Comparison of ENCODE assay signal across 13 cellular contexts in the genomic region with DNA sequence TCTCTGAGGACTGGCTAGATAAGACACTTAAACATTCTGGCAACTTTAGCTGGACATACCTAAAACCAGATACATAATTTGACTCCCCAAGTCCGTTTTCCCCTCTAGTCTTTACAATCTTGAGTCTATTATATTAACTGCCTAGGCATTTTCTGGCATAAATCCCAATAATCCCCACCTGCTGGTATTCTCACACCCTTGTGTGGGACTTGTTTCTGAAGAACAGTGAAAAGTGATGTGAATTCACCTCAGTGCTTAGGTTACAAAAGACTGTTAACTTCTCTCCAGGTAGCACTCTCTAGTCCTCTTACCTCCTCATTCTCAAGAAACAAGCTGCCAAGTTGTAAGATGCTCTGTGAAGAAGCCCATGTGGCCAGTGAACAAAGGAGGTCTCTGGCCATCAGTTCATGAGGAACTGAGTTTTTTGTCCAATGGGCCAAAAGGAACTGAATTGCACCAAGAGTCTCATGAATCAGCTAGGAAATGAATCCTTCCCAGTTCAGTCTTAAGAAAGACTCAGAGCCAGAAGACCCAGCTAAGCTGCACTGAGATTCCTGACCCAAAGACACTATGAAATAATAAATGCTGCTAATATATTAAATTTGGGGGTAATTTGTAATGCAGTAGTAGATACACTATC. TPM values are rescaled to one million over a fixed set of nuclear protein-coding genes. Genes with fewer than 3 reads are reported as not detected.
A peak's percentile ranks its signal among the peaks of the same experiment; 100 is the strongest.
DNase-seq lines count a peak whose midpoint lies in the region; ATAC-seq and TF ChIP-seq lines count a peak whose summit lies in the region.
"Had no signal": no experiment of that assay in that cellular context is flagged by ENCODE, and none has a peak within 500 bp of the region (broad histone marks: within the 10 kb centered on the region; RNA-seq: fewer than 3 reads in every experiment).

No MANE protein-coding gene starts in this region.

- H2AFZ ChIP-seq in OCI-LY3 (ENCODE audit: low read depth, low read length), result no peak overlapping the region

- no peak for ATAC-seq in psoas muscle
- no peak for ATAC-seq in GM21381 (IDR thresholded peaks at IDR 0.05; ENCODE audit: unreplicated experiment)

- no peak overlapping the region for H3K4me3 ChIP-seq in OCI-LY3 (ENCODE audit: low read length)
- no peak overlapping the region for H3K4me3 ChIP-seq in epithelial cell of esophagus (ENCODE audit: low read length)
- H3K4me3 ChIP-seq in psoas muscle, result peak overlapping the region; percentile 95
- H3K4me3 ChIP-seq: adrenal gland had no signal

- H3K36me3 ChIP-seq in OCI-LY3 (replicated peaks; ENCODE audit: low read depth, low read length) (peaks cover 19% of the 10 kb centered on the region), psoas muscle (ENCODE audit: insufficient read depth in 1 of 2, low read depth in 1 of 2) (peaks cover 0 to 19% of the 10 kb centered on the region in 2 donors)
- H3K36me3 ChIP-seq: adrenal gland had no signal

- H3K79me2 ChIP-seq in OCI-LY3 (ENCODE audit: low read length), result peaks cover 85% of the 10 kb centered on the region

- peak overlapping the region; percentile 67 for H3K4me2 ChIP-seq in OCI-LY3 (ENCODE audit: low read length)

- 35 to 69% (median 39%) methylated on average over 1 of the region's 1 CpG for WGBS in psoas muscle, 3 donors

- DNase-seq in DMS79 treated with DMSO at 0.1 percent for 48 hours (lab: John Stamatoyannopoulos, UW), result peak; percentile 39
- no peak for DNase-seq in DMS79 (lab: John Stamatoyannopoulos, UW)
- DNase-seq in epithelial cell of esophagus (ENCODE audit: low read depth), result peak; percentile 27
- DNase-seq in psoas muscle, result no peak
- no peak for DNase-seq in stimulated activated naive CD4-positive, alpha-beta T cell treated with Interleukin-2 at 50 U/mL for 16 hours (lab: John Stamatoyannopoulos, UW)
- DNase-seq in activated CD4-positive, alpha-beta T cell treated with anti-CD3 and anti-CD28 coated beads, Interleukin-2, amount 50 U/mL, for 4 hours, result no peak
- DNase-seq: 8988T, adrenal gland, DMS153, hippocampal formation, NCI-H2171 had no signal

- H3K27ac ChIP-seq in OCI-LY3 (ENCODE audit: low read length) (peak overlapping the region; percentile 74), psoas muscle (peak overlapping the region; percentile 95)
- H3K27ac ChIP-seq: adrenal gland had no signal

- no peak for TF ChIP-seq CTCF in OCI-LY3 (IDR thresholded peaks at IDR 0.05; ENCODE audit: low read depth, low read length)
- TF ChIP-seq CTCF in epithelial cell of esophagus (IDR thresholded peaks at IDR 0.05; ENCODE audit: insufficient read depth, low read depth, low read length, missing control alignments), result no peak
- no peak for TF ChIP-seq CTCF in psoas muscle (IDR thresholded peaks at IDR 0.05)

- H3K9ac ChIP-seq in OCI-LY3 (ENCODE audit: low read length), result peak overlapping the region; percentile 0; the same call in 1 of the 2 replicates

- H4K20me1 ChIP-seq in OCI-LY3 (ENCODE audit: insufficient read depth, low read length), result 0 out of 2 replicates have a peak, but pooled peaks cover 3% of the 10 kb centered on the region

- H3K9me3 ChIP-seq in OCI-LY3 (ENCODE audit: insufficient read depth, low read length) (no peaks in the 10 kb centered on the region), psoas muscle (no peaks in the 10 kb centered on the region)
- H3K9me3 ChIP-seq: adrenal gland had no signal

- intact Hi-C loops in psoas muscle (cut with DNase I), result no loop called here

- H3K27me3 ChIP-seq in OCI-LY3 (ENCODE audit: low read depth, low read length) (no peaks in the 10 kb centered on the region), psoas muscle (ENCODE audit: insufficient read depth in 3 of 3, low read length in 2 of 3) (no peaks in the 10 kb centered on the region)
- H3K27me3 ChIP-seq: adrenal gland had no signal

- H3K4me1 ChIP-seq in OCI-LY3 (ENCODE audit: low read length) (peaks cover 59% of the 10 kb centered on the region), psoas muscle (peaks cover 76% of the 10 kb centered on the region)

RNA-seq across cellular contexts. Expression of a gene that starts 4.1 kb away (rescaled TPM):
- 10 to 100 TPM; 24.1 to 74.7 (median 50.1) TPM for total RNA-seq in psoas muscle
- 10 to 100 TPM; 15.1 to 57.3 (median 36.9) TPM for polyA plus RNA-seq in psoas muscle

Comparison
In these comparisons a context has a peak if more than half of its experiments do, and no peak if none do; other contexts are left out.
1. DNase-seq: peak in DMS79 treated with DMSO at 0.1 percent for 48 hours (single experiment) and epithelial cell of esophagus (single experiment); none in DMS79 (single experiment), psoas muscle (0 of 2), stimulated activated naive CD4-positive, alpha-beta T cell treated with Interleukin-2 at 50 U/mL for 16 hours (single experiment) and activated CD4-positive, alpha-beta T cell treated with anti-CD3 and anti-CD28 coated beads, Interleukin-2, amount 50 U/mL, for 4 hours (0 of 2).